ENCODE assay signal across 1 cellular context in genomic region chr4:48546336-48546735, GRCh38.
TF ChIP-seq lines count a peak whose summit lies in the region.

No MANE protein-coding gene starts in this region.

TF ChIP-seq in H1, 55 proteins besides CTCF, POLR2A, EP300 and RAD21 (continued from another document):
- TF ChIP-seq CHD7 (IDR thresholded peaks at IDR 0.05; ENCODE audit: insufficient replicate concordance, low read length) (no peak), RBBP5 (IDR thresholded peaks at IDR 0.05; ENCODE audit: borderline replicate concordance, low read depth, low read length) (no peak), SIN3A (conservative IDR thresholded peaks at IDR 0.05 in 1 of 2, IDR thresholded peaks at IDR 0.05 in 1 of 2; ENCODE audit: low read depth in 1 of 2, low read length in 2 of 2) (no peak), ZNF274 (IDR thresholded peaks at IDR 0.05; ENCODE audit: borderline replicate concordance, extremely low read depth, low read length) (no peak), BRCA1 (IDR thresholded peaks at IDR 0.05; ENCODE audit: low read depth, low read length) (no peak), JUND (IDR thresholded peaks at IDR 0.05; ENCODE audit: low read length) (no peak), BACH1 (IDR thresholded peaks at IDR 0.05; ENCODE audit: low read length) (no peak), EGR1 (IDR thresholded peaks at IDR 0.05; ENCODE audit: borderline replicate concordance, low read depth, low read length) (no peak), SUZ12 (IDR thresholded peaks at IDR 0.05; ENCODE audit: low read length) (no peak), RFX5 (IDR thresholded peaks at IDR 0.05; ENCODE audit: borderline replicate concordance, low read depth, low read length) (no peak), POLR2AphosphoS5 (IDR thresholded peaks at IDR 0.05; ENCODE audit: low read depth, low read length) (no peak), POU5F1 (IDR thresholded peaks at IDR 0.05; ENCODE audit: low read depth, low read length) (no peak), SP2 (IDR thresholded peaks at IDR 0.05; ENCODE audit: low read length) (no peak), CHD1 (IDR thresholded peaks at IDR 0.05; ENCODE audit: low read depth, low read length) (no peak), TEAD4 (IDR thresholded peaks at IDR 0.05; ENCODE audit: low read depth, low read length) (no peak), EZH2 (IDR thresholded peaks at IDR 0.05; ENCODE audit: low read depth, low read length, severe bottlenecking) (no peak), SP1 (IDR thresholded peaks at IDR 0.05; ENCODE audit: low read depth, low read length) (no peak)
- TF ChIP-seq, protein P1, sequence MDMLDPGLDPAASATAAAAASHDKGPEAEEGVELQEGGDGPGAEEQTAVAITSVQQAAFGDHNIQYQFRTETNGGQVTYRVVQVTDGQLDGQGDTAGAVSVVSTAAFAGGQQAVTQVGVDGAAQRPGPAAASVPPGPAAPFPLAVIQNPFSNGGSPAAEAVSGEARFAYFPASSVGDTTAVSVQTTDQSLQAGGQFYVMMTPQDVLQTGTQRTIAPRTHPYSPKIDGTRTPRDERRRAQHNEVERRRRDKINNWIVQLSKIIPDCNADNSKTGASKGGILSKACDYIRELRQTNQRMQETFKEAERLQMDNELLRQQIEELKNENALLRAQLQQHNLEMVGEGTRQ (IDR thresholded peaks at IDR 0.05; ENCODE audit: low read length): no peak
